ENCODE assay signal across 1 cellular context in genomic region chr18:57649536-57650495, GRCh38.
TF ChIP-seq lines count a peak whose summit lies in the region.

No MANE protein-coding gene starts in this region.

TF ChIP-seq in HepG2, 621 proteins besides CTCF, POLR2A, EP300 and RAD21 (continued from another document):
- TF ChIP-seq, protein P1, sequence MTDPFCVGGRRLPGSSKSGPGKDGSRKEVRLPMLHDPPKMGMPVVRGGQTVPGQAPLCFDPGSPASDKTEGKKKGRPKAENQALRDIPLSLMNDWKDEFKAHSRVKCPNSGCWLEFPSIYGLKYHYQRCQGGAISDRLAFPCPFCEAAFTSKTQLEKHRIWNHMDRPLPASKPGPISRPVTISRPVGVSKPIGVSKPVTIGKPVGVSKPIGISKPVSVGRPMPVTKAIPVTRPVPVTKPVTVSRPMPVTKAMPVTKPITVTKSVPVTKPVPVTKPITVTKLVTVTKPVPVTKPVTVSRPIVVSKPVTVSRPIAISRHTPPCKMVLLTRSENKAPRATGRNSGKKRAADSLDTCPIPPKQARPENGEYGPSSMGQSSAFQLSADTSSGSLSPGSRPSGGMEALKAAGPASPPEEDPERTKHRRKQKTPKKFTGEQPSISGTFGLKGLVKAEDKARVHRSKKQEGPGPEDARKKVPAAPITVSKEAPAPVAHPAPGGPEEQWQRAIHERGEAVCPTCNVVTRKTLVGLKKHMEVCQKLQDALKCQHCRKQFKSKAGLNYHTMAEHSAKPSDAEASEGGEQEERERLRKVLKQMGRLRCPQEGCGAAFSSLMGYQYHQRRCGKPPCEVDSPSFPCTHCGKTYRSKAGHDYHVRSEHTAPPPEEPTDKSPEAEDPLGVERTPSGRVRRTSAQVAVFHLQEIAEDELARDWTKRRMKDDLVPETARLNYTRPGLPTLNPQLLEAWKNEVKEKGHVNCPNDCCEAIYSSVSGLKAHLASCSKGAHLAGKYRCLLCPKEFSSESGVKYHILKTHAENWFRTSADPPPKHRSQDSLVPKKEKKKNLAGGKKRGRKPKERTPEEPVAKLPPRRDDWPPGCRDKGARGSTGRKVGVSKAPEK (CRISPR knock-in tag; IDR thresholded peaks at IDR 0.05; ENCODE audit: borderline replicate concordance) = no peak
- TF ChIP-seq RCOR2 (CRISPR knock-in tag; IDR thresholded peaks at IDR 0.05) (no peak), TFAP4 (IDR thresholded peaks at IDR 0.05; ENCODE audit: borderline replicate concordance, low read depth) (no peak), ZNF274 (CRISPR knock-in tag; IDR thresholded peaks at IDR 0.05) (no peak), BHLHE40 (IDR thresholded peaks at IDR 0.05; ENCODE audit: low read length) (no peak), ZNF34 (CRISPR knock-in tag; IDR thresholded peaks at IDR 0.05; ENCODE audit: borderline replicate concordance) (no peak), SMARCC2 (IDR thresholded peaks at IDR 0.05) (no peak), ZNF20 (CRISPR knock-in tag; IDR thresholded peaks at IDR 0.05) (no peak), HDAC6 (IDR thresholded peaks at IDR 0.05; ENCODE audit: low read depth, low read length) (no peak), PHF20 (CRISPR knock-in tag; IDR thresholded peaks at IDR 0.05) (no peak), ZNF7 (CRISPR knock-in tag; IDR thresholded peaks at IDR 0.05) (no peak), SNRNP70 (IDR thresholded peaks at IDR 0.05; ENCODE audit: low read depth, low read length) (no peak)
